ENCODE assay signal across 1 cellular context in the genomic region with DNA sequence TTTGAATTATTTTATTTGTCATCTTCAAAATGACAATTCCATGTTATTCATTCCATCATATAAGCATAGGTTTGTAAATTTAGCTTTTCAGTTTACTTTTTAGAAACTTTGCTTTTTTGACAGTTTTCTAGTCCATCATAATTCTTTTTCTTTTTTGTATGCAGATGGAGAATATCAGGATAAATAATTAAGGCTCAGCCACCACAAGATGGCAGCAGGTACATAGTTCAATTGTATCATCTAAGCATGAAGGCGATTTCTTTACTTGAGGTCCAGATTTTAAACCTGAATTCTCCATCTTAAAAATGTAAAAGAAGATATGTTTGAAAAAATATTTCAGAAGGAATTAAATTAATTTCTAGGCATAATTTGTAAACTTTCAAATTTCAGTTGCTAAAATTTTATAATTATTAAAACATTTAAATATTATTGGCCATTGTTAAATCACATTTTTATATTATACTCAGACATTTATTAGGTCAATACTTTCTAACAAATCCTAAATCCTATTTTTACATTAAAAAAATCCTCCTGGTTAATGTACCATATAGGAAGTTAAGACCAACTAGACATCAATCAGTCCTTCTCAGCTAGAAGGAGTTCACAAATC.
TF ChIP-seq lines count a peak whose summit lies in the region.

No MANE protein-coding gene starts in this region.

TF ChIP-seq in GM23338, 12 proteins besides CTCF, POLR2A, EP300 and RAD21 (continued from another document):
- TF ChIP-seq, protein P1, sequence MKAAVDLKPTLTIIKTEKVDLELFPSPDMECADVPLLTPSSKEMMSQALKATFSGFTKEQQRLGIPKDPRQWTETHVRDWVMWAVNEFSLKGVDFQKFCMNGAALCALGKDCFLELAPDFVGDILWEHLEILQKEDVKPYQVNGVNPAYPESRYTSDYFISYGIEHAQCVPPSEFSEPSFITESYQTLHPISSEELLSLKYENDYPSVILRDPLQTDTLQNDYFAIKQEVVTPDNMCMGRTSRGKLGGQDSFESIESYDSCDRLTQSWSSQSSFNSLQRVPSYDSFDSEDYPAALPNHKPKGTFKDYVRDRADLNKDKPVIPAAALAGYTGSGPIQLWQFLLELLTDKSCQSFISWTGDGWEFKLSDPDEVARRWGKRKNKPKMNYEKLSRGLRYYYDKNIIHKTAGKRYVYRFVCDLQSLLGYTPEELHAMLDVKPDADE (IDR thresholded peaks at IDR 0.05) = no peak
- no peak for TF ChIP-seq EZH2phosphoT487 (IDR thresholded peaks at IDR 0.05; ENCODE audit: unreplicated experiment)
